In the genomic region with DNA sequence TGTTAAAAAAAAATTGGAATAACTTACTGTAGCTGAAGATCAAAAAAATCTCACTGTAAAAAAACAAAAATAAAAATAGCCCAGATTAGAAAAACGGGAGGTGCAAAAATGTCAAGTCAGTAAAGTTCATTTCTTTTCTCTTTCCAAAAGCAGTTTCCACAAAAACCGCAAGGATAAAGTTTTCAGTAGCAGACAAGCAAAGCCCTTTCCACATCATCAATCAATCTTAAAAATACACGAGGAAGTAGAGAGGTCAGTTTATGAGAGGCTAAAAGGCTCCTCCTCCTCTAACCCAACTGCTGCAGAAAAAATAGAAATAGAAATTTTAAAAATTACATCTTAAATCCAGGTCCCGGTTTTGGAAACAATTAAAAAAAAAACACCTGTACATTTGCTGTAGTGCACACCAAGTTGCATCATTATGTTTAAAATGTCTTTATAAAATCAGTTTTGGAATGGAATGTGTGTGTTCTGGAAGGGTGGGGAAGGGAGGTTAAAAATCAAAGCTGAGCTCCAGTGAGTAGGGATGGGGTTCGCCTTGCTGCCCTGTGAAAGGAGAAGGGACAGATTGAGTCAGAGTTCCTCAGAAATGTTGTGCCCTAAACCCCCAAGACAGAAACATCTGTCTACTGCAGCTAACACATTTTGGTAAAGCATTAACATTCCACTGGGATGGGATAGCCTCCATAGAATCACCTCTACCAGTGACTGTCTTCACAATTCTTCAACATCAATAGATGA, we compare ENCODE assay signal across 9 cellular contexts. TPM values are rescaled to one million over a fixed set of nuclear protein-coding genes. Genes with fewer than 3 reads are reported as not detected.
DNase-seq lines count a peak whose midpoint lies in the region; ATAC-seq and TF ChIP-seq lines count a peak whose summit lies in the region.
"Had no signal": no experiment of that assay in that cellular context is flagged by ENCODE, and none has a peak within 500 bp of the region (broad histone marks: within the 10 kb centered on the region; RNA-seq: fewer than 3 reads in every experiment).

No MANE protein-coding gene starts in this region.

- H3K9ac ChIP-seq in duodenal mucosa (ENCODE audit: low read depth in 1 of 2, low read length in 2 of 2) = peak overlapping the region; percentile 21 to 55

- H3K9me3 ChIP-seq in duodenal mucosa (ENCODE audit: control insufficient read depth in 1 of 2, low read length in 2 of 2) (no peaks in the 10 kb centered on the region), MG63 (no peaks in the 10 kb centered on the region)

- peak overlapping the region; percentile 0 for H3K4me3 Mint-ChIP-seq in progenitor cell of endocrine pancreas (ENCODE audit: low read depth)

- no peaks in the 10 kb centered on the region for H3K9me3 Mint-ChIP-seq in progenitor cell of endocrine pancreas (ENCODE audit: low read depth)

- H3K36me3 Mint-ChIP-seq in progenitor cell of endocrine pancreas (ENCODE audit: insufficient read depth) = peaks cover 60% of the 10 kb centered on the region

- peak overlapping the region; percentile 6 to 37 for H3K4me3 ChIP-seq in duodenal mucosa (ENCODE audit: low read depth in 1 of 2, low read length in 2 of 2)
- no peak overlapping the region for H3K4me3 ChIP-seq in MG63

- H3K27me3 ChIP-seq in duodenal mucosa (ENCODE audit: control insufficient read depth in 1 of 2, insufficient read depth in 2 of 2, low read length in 2 of 2) (no peaks in the 10 kb centered on the region), MG63 (no peaks in the 10 kb centered on the region)

- no peaks in the 10 kb centered on the region for H3K27me3 Mint-ChIP-seq in progenitor cell of endocrine pancreas

- ATAC-seq in GM18907 (IDR thresholded peaks at IDR 0.05; ENCODE audit: unreplicated experiment) = peak; percentile 13

- H3K4me1 Mint-ChIP-seq in progenitor cell of endocrine pancreas (ENCODE audit: low read depth) = peaks cover 56% of the 10 kb centered on the region

- H3K4me1 ChIP-seq in duodenal mucosa (ENCODE audit: control insufficient read depth in 1 of 2, insufficient read depth in 2 of 2, low read length in 2 of 2) = peaks cover 50 to 54% of the 10 kb centered on the region in 2 donors

- no peak for TF ChIP-seq CTCF in progenitor cell of endocrine pancreas (IDR thresholded peaks at IDR 0.05; ENCODE audit: unreplicated experiment)

- H3K27ac Mint-ChIP-seq in progenitor cell of endocrine pancreas = peak overlapping the region; percentile 81

- DNase-seq in NOMO-1 treated with dmso at 0.1 percent for 144 hours (lab: John Stamatoyannopoulos, UW; ENCODE audit: unreplicated experiment) (peak; percentile 77), progenitor cell of endocrine pancreas (ENCODE audit: low spot score, unreplicated experiment) (no peak), MG63 (no peak), NCI-H69 (lab: John Stamatoyannopoulos, UW) (no peak), foreskin melanocyte (no peak), NCI-H526 treated with DMSO at 0.1 percent for 48 hours (lab: John Stamatoyannopoulos, UW) (no peak)
- DNase-seq: activated CD8-positive, alpha-beta memory T cell treated with anti-CD3 and anti-CD28 coated beads, Interleukin-2, amount 50 U/mL, for 48 hours had no signal

- no peak overlapping the region for H3K27ac ChIP-seq in duodenal mucosa (ENCODE audit: low read depth, low read length)

- peaks cover 17 to 53% of the 10 kb centered on the region in 2 donors for H3K36me3 ChIP-seq in duodenal mucosa (ENCODE audit: control insufficient read depth in 1 of 2, insufficient read depth in 2 of 2, low read length in 2 of 2)
- H3K36me3 ChIP-seq in MG63 = peaks cover 88% of the 10 kb centered on the region

RNA-seq across cellular contexts. Expression of gene HNRNPC, which starts 5.8 kb away (rescaled TPM):
- 676 and 690 TPM in 2 replicates for total RNA-seq in progenitor cell of endocrine pancreas
- total RNA-seq in MG63 (2014; rRNA removed; shearing (Covaris generic); ENCODE audit: low replicate concordance) = 994 and 1,287 TPM in 2 replicates

RNA-seq across cellular contexts. Expression of gene RPGRIP1, which starts 16.4 kb away (rescaled TPM):
- 0.19 and 0.58 TPM in 2 replicates for total RNA-seq in progenitor cell of endocrine pancreas
- total RNA-seq in MG63 (2014; rRNA removed; shearing (Covaris generic); ENCODE audit: low replicate concordance) = not detected in 2 replicates
